13 cellular contexts compared by ENCODE assay signal in the genomic region with DNA sequence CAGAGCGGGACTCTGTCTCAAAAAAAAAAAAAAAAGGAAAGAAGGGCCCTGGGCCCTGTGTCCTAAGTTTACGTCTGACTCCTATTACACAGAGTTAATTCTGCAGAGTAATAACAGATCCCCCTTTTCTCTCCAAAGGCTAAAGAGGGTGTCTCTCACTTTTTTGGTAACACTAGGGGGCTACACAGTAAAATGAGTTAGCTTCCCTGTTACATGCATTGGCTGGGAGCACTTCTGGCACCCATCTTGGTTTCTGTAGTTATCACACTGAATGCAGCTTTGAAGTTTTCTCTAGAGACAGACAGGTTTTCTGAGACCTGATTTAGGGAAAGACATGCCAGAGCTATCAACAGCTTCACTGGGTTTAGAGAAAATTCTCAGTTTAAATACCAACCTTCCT. TPM values are rescaled to one million over a fixed set of nuclear protein-coding genes. Genes with fewer than 3 reads are reported as not detected.
DNase-seq lines count a peak whose midpoint lies in the region; TF ChIP-seq lines count a peak whose summit lies in the region.
"Had no signal": no experiment of that assay in that cellular context is flagged by ENCODE, and none has a peak within 500 bp of the region (broad histone marks: within the 10 kb centered on the region; RNA-seq: fewer than 3 reads in every experiment).

No MANE protein-coding gene starts in this region.

- H3K27me3 ChIP-seq in AG04450 (ENCODE audit: control insufficient read depth, insufficient read depth, low read length): no peaks in the 10 kb centered on the region
- H3K27me3 ChIP-seq: Peyer's patch had no signal

- H3K9me3 ChIP-seq in AG04450 (ENCODE audit: control insufficient read depth, insufficient read depth, low read length): no peaks in the 10 kb centered on the region
- H3K9me3 ChIP-seq: Caco-2, Peyer's patch had no signal

- TF ChIP-seq POLR2A in erythroblast (IDR thresholded peaks at IDR 0.05; ENCODE audit: low read length): no peak

- CTCF ChIA-PET in AG04450 (lab: Charles Lee): no interaction called here

- DNase-seq in AG04450 (ENCODE audit: low read depth, low spot score) (no peak), DMS114 treated with DMSO at 0.1 percent for 48 hours (lab: John Stamatoyannopoulos, UW; ENCODE audit: unreplicated experiment) (peak; percentile 24), Kasumi-1 (lab: John Stamatoyannopoulos, UW) (peak; percentile 17 to 34), erythroblast (lab: John Stamatoyannopoulos, UW) (peak; percentile 43 to 67), C1 segment of cervical spinal cord (lab: John Stamatoyannopoulos, UW) (no peak)
- no peak for DNase-seq in activated effector memory CD4-positive, alpha-beta T cell treated with Interleukin-2 at 50 U/mL for 16 hours
- no peak for DNase-seq in activated CD4-positive, alpha-beta T cell treated with anti-CD3 and anti-CD28 coated beads for 4 hours
- DNase-seq: Caco-2, NCI-H1105, NCI-H1694 treated with DMSO at 0.1 percent for 48 hours, Peyer's patch, SHP77 had no signal

- POLR2A ChIA-PET in AG04450 (lab: Yijun Ruan, JAX): no interaction called here

- TF ChIP-seq CTCF in AG04450 (IDR thresholded peaks at IDR 0.05; ENCODE audit: low read depth, low read length): peak; percentile 15; the same call in 1 of the 2 replicates

- H3K4me3 ChIP-seq in AG04450 (ENCODE audit: low read depth, low read length): no peak overlapping the region
- H3K4me3 ChIP-seq: Peyer's patch had no signal

- no peak overlapping the region for H3K27ac ChIP-seq in AG04450 (ENCODE audit: low read depth, low read length)
- H3K27ac ChIP-seq: C4-2B, Peyer's patch had no signal

RNA-seq across cellular contexts. Expression of gene RNF8, which starts 29.2 kb away (rescaled TPM):
- polyA plus RNA-seq in AG04450 (2011; rRNA removed): 20.1 and 26.3 TPM in 2 replicates
- 10.2 and 11.7 TPM in 2 replicates for polyA minus RNA-seq in AG04450 (2011; rRNA and poly(A)+ RNA removed)

RNA-seq across cellular contexts. Expression of gene CMTR1, which starts 50.1 kb away (rescaled TPM):
- polyA plus RNA-seq in AG04450 (2011; rRNA removed): 25.1 and 26.8 TPM in 2 replicates
- 26.1 and 30.3 TPM in 2 replicates for polyA minus RNA-seq in AG04450 (2011; rRNA and poly(A)+ RNA removed)

Comparison
In these comparisons a context has a peak if more than half of its experiments do, and no peak if none do; other contexts are left out.
1. DNase-seq: peak in DMS114 treated with DMSO at 0.1 percent for 48 hours (single experiment), Kasumi-1 (2 of 2) and erythroblast (2 of 2); none in AG04450 (single experiment), C1 segment of cervical spinal cord (0 of 14), activated effector memory CD4-positive, alpha-beta T cell treated with Interleukin-2 at 50 U/mL for 16 hours (single experiment) and activated CD4-positive, alpha-beta T cell treated with anti-CD3 and anti-CD28 coated beads for 4 hours (0 of 2).